ENCODE assay signal across 22 cellular contexts in the genomic region with DNA sequence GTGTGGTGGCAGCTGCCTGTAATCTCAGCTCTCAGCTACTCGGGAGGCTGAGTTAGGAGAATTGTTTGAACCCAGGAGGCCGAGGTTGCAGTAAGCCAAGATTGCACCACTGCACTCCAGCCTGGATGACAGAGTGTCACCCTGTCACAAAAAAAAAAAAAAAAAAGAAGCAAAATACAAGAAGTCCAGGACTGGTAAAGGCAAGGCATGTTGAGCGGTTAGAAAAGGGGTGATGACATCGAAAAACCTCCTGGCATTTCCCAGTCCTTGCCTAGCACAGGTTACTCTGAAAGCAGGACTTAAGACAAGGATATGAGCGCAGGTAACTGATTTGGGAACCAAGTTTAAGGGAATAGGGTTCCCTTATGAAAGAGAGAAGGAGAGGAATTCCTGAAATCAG.
"Had no signal": no experiment of that assay in that cellular context is flagged by ENCODE, and none has a peak within 500 bp of the region (broad histone marks: within the 10 kb centered on the region; RNA-seq: fewer than 3 reads in every experiment).

No MANE protein-coding gene starts in this region.

- H3K27ac ChIP-seq: cardiac muscle cell, pancreas, psoas muscle, right atrium auricular region, WERI-Rb-1 had no signal

- H3K9me3 ChIP-seq: body of pancreas, heart right ventricle, pancreas, psoas muscle, right atrium auricular region, spleen, upper lobe of left lung had no signal

- H3K4me1 ChIP-seq: body of pancreas, pancreas, psoas muscle, right atrium auricular region, upper lobe of left lung had no signal

- H3K36me3 ChIP-seq: cardiac muscle cell, pancreas, right atrium auricular region, spleen, upper lobe of left lung, WERI-Rb-1 had no signal

- H3K4me1 Mint-ChIP-seq: activated naive CD4-positive, alpha-beta T cell treated with anti-CD3 and anti-CD28 coated beads, Interleukin-2, amount 50 U/mL, for 24 hours; nephron progenitor cell had no signal

- H3K27me3 ChIP-seq: body of pancreas, cardiac muscle cell, right atrium auricular region had no signal

- H3K4me3 Mint-ChIP-seq: activated naive CD4-positive, alpha-beta T cell treated with anti-CD3 and anti-CD28 coated beads, Interleukin-2, amount 50 U/mL, for 24 hours; nephron progenitor cell had no signal

- DNase-seq: activated CD4-positive, alpha-beta T cell treated with anti-CD3 and anti-CD28 coated beads for 1 hour; activated gamma-delta T cell treated with Interleukin-2 at 50 U/mL for 16 hours; activated T-cell treated with anti-CD3 and anti-CD28 coated beads, Interleukin-2, amount 50 U/mL, for 1 hour; anterior cingulate cortex; effector CD4-positive, alpha-beta T cell; heart right ventricle; islet precursor cell; left cardiac atrium; mammary epithelial cell; midbrain; nephron progenitor cell; pancreas; psoas muscle; spleen; stimulated activated CD4-positive, alpha-beta T cell treated with anti-CD3 and anti-CD28 coated beads, Interleukin-4, amount 100 ng/mL, for 1 hour; stimulated activated naive CD8-positive, alpha-beta T cell treated with anti-CD3 and anti-CD28 coated beads, Interleukin-15, Interleukin-2, amounts not matched to agents 100 U/mL and 50 U/mL, for 24 hours; upper lobe of left lung; WERI-Rb-1 had no signal

- ATAC-seq: body of pancreas; left cardiac atrium; psoas muscle; stimulated activated naive CD8-positive, alpha-beta T cell treated with anti-CD3 and anti-CD28 coated beads, Interleukin-15, Interleukin-2, amounts not matched to agents 100 U/mL and 50 U/mL, for 24 hours had no signal

- H3K27ac Mint-ChIP-seq: activated naive CD4-positive, alpha-beta T cell treated with anti-CD3 and anti-CD28 coated beads, Interleukin-2, amount 50 U/mL, for 24 hours; nephron progenitor cell had no signal

- H3K36me3 Mint-ChIP-seq: activated naive CD4-positive, alpha-beta T cell treated with anti-CD3 and anti-CD28 coated beads, Interleukin-2, amount 50 U/mL, for 24 hours had no signal

- H3K4me3 ChIP-seq: body of pancreas, cardiac muscle cell, heart right ventricle, pancreas, psoas muscle, right atrium auricular region, spleen, upper lobe of left lung had no signal

- H3K9me3 Mint-ChIP-seq: activated naive CD4-positive, alpha-beta T cell treated with anti-CD3 and anti-CD28 coated beads, Interleukin-2, amount 50 U/mL, for 24 hours had no signal
